26 cellular contexts compared by ENCODE assay signal in the genomic region with DNA sequence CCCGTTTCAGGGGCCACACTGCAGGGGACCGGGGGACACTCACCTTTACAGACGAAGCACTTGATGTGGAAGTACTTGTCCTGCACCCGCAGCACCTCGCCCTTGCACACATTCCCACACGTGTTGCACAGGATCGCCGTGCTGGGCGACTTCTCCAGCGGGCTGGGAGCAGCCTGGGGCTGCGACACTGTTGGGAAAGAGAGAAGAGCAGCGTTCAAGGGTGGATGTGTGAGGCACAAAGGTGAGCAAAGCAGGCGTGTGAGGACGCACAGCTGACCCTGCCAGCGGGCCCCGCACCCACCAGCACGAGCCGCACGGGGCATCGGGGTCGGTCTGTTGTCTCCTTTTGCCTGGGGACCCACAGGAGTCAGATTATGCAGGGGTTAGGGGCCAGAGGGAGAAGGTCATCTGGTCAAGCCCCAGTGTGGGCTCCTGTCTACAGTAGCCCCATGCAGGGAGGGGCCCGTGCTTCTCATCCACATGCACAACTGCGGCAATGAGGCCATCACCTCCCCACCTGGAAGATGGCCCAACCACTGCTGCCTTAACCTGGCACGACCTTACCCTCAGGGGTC. TPM values are rescaled to one million over a fixed set of nuclear protein-coding genes. Genes with fewer than 3 reads are reported as not detected.
DNase-seq lines count a peak whose midpoint lies in the region; ATAC-seq, FAIRE-seq and TF ChIP-seq lines count a peak whose summit lies in the region.
"Had no signal": no experiment of that assay in that cellular context is flagged by ENCODE, and none has a peak within 500 bp of the region (broad histone marks: within the 10 kb centered on the region; RNA-seq: fewer than 3 reads in every experiment).

No MANE protein-coding gene starts in this region.

- H3K9me3 ChIP-seq in right cardiac atrium (ENCODE audit: control insufficient read depth, low read length) (no peaks in the 10 kb centered on the region), GM12878 (replicated peaks; ENCODE audit: control insufficient read depth, insufficient read depth, low read length) (no peaks in the 10 kb centered on the region), neural progenitor cell (ENCODE audit: low read depth) (no peaks in the 10 kb centered on the region), gastrocnemius medialis (no peaks in the 10 kb centered on the region)

- H3K9me3 Mint-ChIP-seq in neural progenitor cell, result peaks cover 5% of the 10 kb centered on the region
- H3K9me3 Mint-ChIP-seq: CD4-positive, CD25-positive, alpha-beta regulatory T cell; CD8-positive, alpha-beta memory T cell; HFFc6 had no signal

- H3K36me3 ChIP-seq in GM12878 (ENCODE audit: control insufficient read depth in 2 of 2, insufficient read depth in 2 of 2, low read length in 1 of 2) (no peaks in the 10 kb centered on the region), neural progenitor cell (no peaks in the 10 kb centered on the region), gastrocnemius medialis (peaks cover 0 to 46% of the 10 kb centered on the region in 2 donors)

- POLR2A ChIA-PET in GM12878 (lab: Charles Lee), result no interaction called here

- peaks cover 28% of the 10 kb centered on the region for H3K27me3 Mint-ChIP-seq in neural progenitor cell (ENCODE audit: insufficient read depth, low read depth)
- H3K27me3 Mint-ChIP-seq: CD4-positive, CD25-positive, alpha-beta regulatory T cell had no signal

- H3K4me3 ChIP-seq in right cardiac atrium (ENCODE audit: low read length), result no peak overlapping the region
- H3K4me3 ChIP-seq in GM12878, result no peak overlapping the region
- H3K4me3 ChIP-seq in neural progenitor cell, result no peak overlapping the region
- H3K4me3 ChIP-seq in gastrocnemius medialis, result no peak overlapping the region
- H3K4me3 ChIP-seq: GM23248, K562 had no signal

- H3K27me3 ChIP-seq in right cardiac atrium (ENCODE audit: control insufficient read depth, insufficient read depth) (no peaks in the 10 kb centered on the region), GM12878 (replicated peaks in 1 of 2; ENCODE audit: control insufficient read depth in 2 of 2, insufficient read depth in 2 of 2, low read length in 1 of 2) (no peaks in the 10 kb centered on the region; a peak in 1 of 4 replicates), neural progenitor cell (no peaks in the 10 kb centered on the region), gastrocnemius medialis (no peaks in the 10 kb centered on the region)

- no peaks in the 10 kb centered on the region for H3K79me2 ChIP-seq in GM12878 (ENCODE audit: control insufficient read depth, insufficient read depth, low read length)
- no peaks in the 10 kb centered on the region for H3K79me2 ChIP-seq in neural progenitor cell (ENCODE audit: low read depth)

- CTCF ChIA-PET in GM12878 (lab: Yijun Ruan, JAX), result no interaction called here

- BruUV-seq in GM12878 (replicated peaks; lab: Mats Ljungman, UMichigan), result no TSS peak

- TF ChIP-seq EP300 in GM12878 (IDR thresholded peaks at IDR 0.05; ENCODE audit: borderline replicate concordance in 1 of 2, control insufficient read depth in 1 of 2, low read depth in 2 of 2, low read length in 2 of 2), result no peak

- SMC1A ChIA-PET in GM12878 (lab: Charles Lee; ENCODE audit: uncharacterized antibody, unreplicated experiment), result no interaction called here

- in situ Hi-C loops in GM12878 (cut with MboI) (no loop called here), gastrocnemius medialis (cut with MboI; ENCODE audit: low sequenced_read_pairs in 4 of 4) (loop anchor here in 3 of 4 donors (10.0 kb wide), 1 partner anchor 58 kb away; no protein-coding TSS in a partner anchor)

- H3K4me1 Mint-ChIP-seq in neural progenitor cell, result peaks cover 63% of the 10 kb centered on the region
- H3K4me1 Mint-ChIP-seq: CD4-positive, CD25-positive, alpha-beta regulatory T cell had no signal

- WGBS in right cardiac atrium, result 90% methylated on average over 24 of the region's 24 CpGs
- 55% methylated on average over 21 of the region's 24 CpGs for WGBS in GM12878 (ENCODE audit: insufficient coverage, insufficient replicate concordance, low lambda C conversion rate, missing lambda C conversion rate)

- intact Hi-C loops in right cardiac atrium (cut with DNase I), result no loop called here
- intact Hi-C loops in cardiac septum (cut with DNase I), result no loop called here
- intact Hi-C loops in GM12878 (cut with micrococcal nuclease; ENCODE audit: unreplicated experiment), result no loop called here
- intact Hi-C loops in gastrocnemius medialis (cut with DNase I; ENCODE audit: low total_unique reads), result no loop called here

- H3K9ac ChIP-seq in GM12878 (ENCODE audit: control insufficient read depth, insufficient read depth, low read length) (no peak overlapping the region), neural progenitor cell (no peak overlapping the region)
- H3K9ac ChIP-seq: GM23248 had no signal

- TF ChIP-seq RAD21 in GM12878 (IDR thresholded peaks at IDR 0.05; ENCODE audit: insufficient read depth, low read depth, low read length), result no peak

- TF ChIP-seq POLR2A in GM12878 (IDR thresholded peaks at IDR 0.05; ENCODE audit: low read depth, low read length), result no peak
- no peak for TF ChIP-seq POLR2A in gastrocnemius medialis (IDR thresholded peaks at IDR 0.05)

- no peak for FAIRE-seq in GM12878 (lab: Jason Lieb, UNC)
- FAIRE-seq: GM12891, H54, K562 had no signal

- H3K36me3 Mint-ChIP-seq in neural progenitor cell, result no peaks in the 10 kb centered on the region
- H3K36me3 Mint-ChIP-seq: CD4-positive, CD25-positive, alpha-beta regulatory T cell had no signal

- H4K20me1 ChIP-seq in GM12878 (ENCODE audit: control insufficient read depth, insufficient read depth) (no peaks in the 10 kb centered on the region), neural progenitor cell (ENCODE audit: low read depth) (no peaks in the 10 kb centered on the region)

- no peaks in the 10 kb centered on the region for H3F3A ChIP-seq in neural progenitor cell (ENCODE audit: low read depth)

- H3K4me1 ChIP-seq in right cardiac atrium (ENCODE audit: control insufficient read depth, insufficient read depth, low read length), result no peaks in the 10 kb centered on the region
- H3K4me1 ChIP-seq in GM12878 (ENCODE audit: control insufficient read depth, insufficient read depth, low read length), result no peaks in the 10 kb centered on the region
- peaks cover 15% of the 10 kb centered on the region for H3K4me1 ChIP-seq in neural progenitor cell
- peaks cover 63 to 70% of the 10 kb centered on the region in 2 donors for H3K4me1 ChIP-seq in gastrocnemius medialis

- H2AFZ ChIP-seq in GM12878 (ENCODE audit: control insufficient read depth, low read depth, low read length) (no peak overlapping the region), neural progenitor cell (replicated peaks) (no peak overlapping the region)
- H2AFZ ChIP-seq: GM23248 had no signal

- H3K4me2 ChIP-seq in GM12878 (ENCODE audit: control insufficient read depth, insufficient read depth), result no peak overlapping the region
- H3K4me2 ChIP-seq in neural progenitor cell, result no peak overlapping the region

- DNase-seq in right cardiac atrium, result peak in 2 of 3 donors; percentile 24 to 40
- DNase-seq in cardiac septum (ENCODE audit: low spot score), result no peak
- DNase-seq in GM12878 (ENCODE audit: low read depth, low spot score), result no peak
- DNase-seq in neural progenitor cell (ENCODE audit: low spot score), result no peak
- no peak for DNase-seq in gastrocnemius medialis
- no peak for DNase-seq in stimulated activated naive CD8-positive, alpha-beta T cell treated with anti-CD3 and anti-CD28 coated beads, Interleukin-15, Interleukin-2, amounts not matched to agents 100 U/mL and 50 U/mL, for 24 hours
- DNase-seq in activated CD8-positive, alpha-beta memory T cell treated with anti-CD3 and anti-CD28 coated beads for 24 hours, result no peak
- DNase-seq: 8988T; C1 segment of cervical spinal cord; CD4-positive, CD25-positive, alpha-beta regulatory T cell; CD8-positive, alpha-beta memory T cell; COR-L47; DMS 273 treated with DMSO at 0.1 percent for 48 hours; DMS53; DND-41; EL; GM23248; HFFc6; IMR-90 had no signal

- peak overlapping the region; percentile 36 for H3K4me3 Mint-ChIP-seq in neural progenitor cell
- H3K4me3 Mint-ChIP-seq: CD4-positive, CD25-positive, alpha-beta regulatory T cell; CD8-positive, alpha-beta memory T cell; HFFc6 had no signal

- TF ChIP-seq CTCF in GM12878 (IDR thresholded peaks at IDR 0.05 in 2 of 3, conservative IDR thresholded peaks at IDR 0.05 in 1 of 3; ENCODE audit: control insufficient read depth in 2 of 3, extremely low read depth in 1 of 3, insufficient read depth in 1 of 3, low read depth in 3 of 3, low read length in 3 of 3) (no peak), neural progenitor cell (IDR thresholded peaks at IDR 0.05) (no peak), gastrocnemius medialis (IDR thresholded peaks at IDR 0.05 in 4 of 5, conservative IDR thresholded peaks at IDR 0.05 in 1 of 5) (no peak)

- RAD21 ChIA-PET in GM12878 (lab: Charles Lee; ENCODE audit: unreplicated experiment), result no interaction called here

- peak overlapping the region; percentile 83 for H3K27ac Mint-ChIP-seq in neural progenitor cell
- H3K27ac Mint-ChIP-seq: CD8-positive, alpha-beta memory T cell; HFFc6 had no signal

- H3K27ac ChIP-seq in right cardiac atrium (ENCODE audit: low read length), result no peak overlapping the region
- H3K27ac ChIP-seq in GM12878 (ENCODE audit: control insufficient read depth, insufficient read depth), result no peak overlapping the region
- no peak overlapping the region for H3K27ac ChIP-seq in neural progenitor cell
- peak overlapping the region; percentile 93 to 100 (median 98) for H3K27ac ChIP-seq in gastrocnemius medialis
- H3K27ac ChIP-seq: GM23248, HL-60 had no signal

- ATAC-seq in right cardiac atrium, result no peak
- ATAC-seq in GM12878, result no peak
- ATAC-seq in gastrocnemius medialis, result no peak
- no peak for ATAC-seq in stimulated activated naive CD8-positive, alpha-beta T cell treated with anti-CD3 and anti-CD28 coated beads, Interleukin-15, Interleukin-2, amounts not matched to agents 100 U/mL and 50 U/mL, for 24 hours
- no peak for ATAC-seq in HG02981 (IDR thresholded peaks at IDR 0.05; ENCODE audit: unreplicated experiment)
- ATAC-seq: HCT116, K562 had no signal

RNA-seq across cellular contexts. Expression of a gene that starts 52.1 kb away (rescaled TPM):
- total RNA-seq in right cardiac atrium, result 10 to 100 TPM in 2 of 4 donors, 1 to 10 TPM in 2; 6.2 to 17.4 (median 9.6) TPM
- 4.2 TPM for polyA plus RNA-seq in right cardiac atrium
- 22.6 TPM for total RNA-seq in cardiac septum
- total RNA-seq in GM12878 (2013; cell fraction: nucleolus; rRNA removed), result 0.37 and 0.42 TPM in 2 replicates
- not detected in 2 replicates for total RNA-seq in GM12878 (2014; rRNA removed)
- total RNA-seq in GM12878 (2014; rRNA removed; fragmentation: Illumina TruSeq; extraction: Trizol), result not detected in 2 replicates
- total RNA-seq in GM12878 (2021), result 0.15 TPM in 1 of 2 replicates, not detected in the other
- polyA plus RNA-seq in GM12878 (2011; ENCODE audit: low read depth), result not detected
- 0.04 and 0.05 TPM in 2 replicates for polyA plus RNA-seq in GM12878 (2011; rRNA removed)
- polyA plus RNA-seq in GM12878 (2011; cell fraction: cytosol; rRNA removed), result 0.03 TPM in 2 replicates
- polyA plus RNA-seq in GM12878 (2011; cell fraction: nucleus; rRNA removed), result 0.09 and 1.5 TPM in 2 replicates
- 0.07 and 0.14 TPM in 2 replicates for polyA plus RNA-seq in GM12878 (2012)
- 0.33 TPM in 1 of 2 replicates, not detected in the other for polyA plus RNA-seq in GM12878 (2014; fragmentation: Illumina TruSeq; extraction: Trizol)
- polyA plus RNA-seq in GM12878 (2014; fragmentation: Nextera tagmentation; extraction: Ambion mirVana), result under 1 TPM in 1 of 2 experiments, not detected in 1; 0.03 TPM
- polyA plus RNA-seq in GM12878 (2014; rRNA removed), result not detected in 2 replicates
- not detected for polyA plus RNA-seq in GM12878 (2016; fragmentation: Nextera tagmentation; extraction: Ambion mirVana)
- polyA minus RNA-seq in GM12878 (2011; rRNA and poly(A)+ RNA removed), result not detected in 2 replicates
- polyA minus RNA-seq in GM12878 (2011; cell fraction: cytosol; rRNA and poly(A)+ RNA removed), result not detected in 2 replicates
- 0.29 TPM in 1 of 2 replicates, not detected in the other for polyA minus RNA-seq in GM12878 (2011; cell fraction: nucleus; rRNA and poly(A)+ RNA removed)
- total RNA-seq in neural progenitor cell (ENCODE audit: low replicate concordance), result 0.24 and 1.2 TPM in 2 replicates
- total RNA-seq in gastrocnemius medialis, result 100 to 1,000 TPM; 177 to 281 (median 244) TPM
- total RNA-seq: GM23248, K562 had no signal
- polyA plus RNA-seq: AG04450, GM23248, K562 had no signal

Comparison
In these comparisons a context has a peak if more than half of its experiments do, and no peak if none do; other contexts are left out.
1. DNase-seq: peak in right cardiac atrium (2 of 3); none in cardiac septum (single experiment), GM12878 (single experiment), neural progenitor cell (single experiment), gastrocnemius medialis (0 of 2), stimulated activated naive CD8-positive, alpha-beta T cell treated with anti-CD3 and anti-CD28 coated beads, Interleukin-15, Interleukin-2, amounts not matched to agents 100 U/mL and 50 U/mL, for 24 hours (single experiment) and activated CD8-positive, alpha-beta memory T cell treated with anti-CD3 and anti-CD28 coated beads for 24 hours (single experiment).
2. H3K27ac ChIP-seq: peak in gastrocnemius medialis (4 of 4); none in right cardiac atrium (single experiment), GM12878 (single experiment) and neural progenitor cell (single experiment).